ENCODE assay signal across 8 cellular contexts in genomic region chr6:72218125-72218524, GRCh38.
DNase-seq lines count a peak whose midpoint lies in the region; ATAC-seq and TF ChIP-seq lines count a peak whose summit lies in the region.

No MANE protein-coding gene starts in this region.

- H3K27ac Mint-ChIP-seq in activated T-helper 17 cell treated with anti-CD3 and anti-CD28 coated beads, Interleukin-2, amount 50 U/mL, for 72 hours: no peak overlapping the region

- H3K4me1 Mint-ChIP-seq in activated T-helper 17 cell treated with anti-CD3 and anti-CD28 coated beads, Interleukin-2, amount 50 U/mL, for 72 hours: no peaks in the 10 kb centered on the region

- no peak overlapping the region for H3K4me3 ChIP-seq in AG10803 (ENCODE audit: low read length)

- in situ Hi-C loops in SK-MEL-5 (cut with HindIII; ENCODE audit: low pct_unique_long_range_greater_than_20kb, low sequenced_read_pairs): no loop called here

- DNase-seq in AG10803 (ENCODE audit: low read depth) (peak; percentile 20), SK-MEL-5 (ENCODE audit: low read depth, low spot score) (peak; percentile 64), iPS DF 4.7 (ENCODE audit: extremely low read depth, low spot score) (peak; percentile 14), NCI-H2196 treated with DMSO at 0.1 percent for 48 hours (lab: John Stamatoyannopoulos, UW; ENCODE audit: unreplicated experiment) (no peak), NCI-H2171 (lab: John Stamatoyannopoulos, UW) (no peak)

- H3K36me3 Mint-ChIP-seq in activated T-helper 17 cell treated with anti-CD3 and anti-CD28 coated beads, Interleukin-2, amount 50 U/mL, for 72 hours (ENCODE audit: low read depth): no peaks in the 10 kb centered on the region

- H3K4me3 Mint-ChIP-seq in activated T-helper 17 cell treated with anti-CD3 and anti-CD28 coated beads, Interleukin-2, amount 50 U/mL, for 72 hours: no peak overlapping the region

- ATAC-seq in GM18868 (IDR thresholded peaks at IDR 0.05; ENCODE audit: unreplicated experiment): peak; percentile 91
- ATAC-seq in HG03097 (IDR thresholded peaks at IDR 0.05; ENCODE audit: low FRiP score, unreplicated experiment): peak; percentile 71
- ATAC-seq in activated T-helper 17 cell treated with anti-CD3 and anti-CD28 coated beads, Interleukin-2, amount 50 U/mL, for 72 hours (replicated peaks): no peak

- H3K9me3 Mint-ChIP-seq in activated T-helper 17 cell treated with anti-CD3 and anti-CD28 coated beads, Interleukin-2, amount 50 U/mL, for 72 hours: no peaks in the 10 kb centered on the region

- H3K27me3 Mint-ChIP-seq in activated T-helper 17 cell treated with anti-CD3 and anti-CD28 coated beads, Interleukin-2, amount 50 U/mL, for 72 hours: no peaks in the 10 kb centered on the region

- TF ChIP-seq CTCF in AG10803 (conservative IDR thresholded peaks at IDR 0.05; ENCODE audit: low read length): peak; percentile 55

Comparison
In these comparisons a context has a peak if more than half of its experiments do, and no peak if none do; other contexts are left out.
1. DNase-seq: peak in AG10803 (single experiment), SK-MEL-5 (single experiment) and iPS DF 4.7 (single experiment); none in NCI-H2196 treated with DMSO at 0.1 percent for 48 hours (single experiment) and NCI-H2171 (single experiment).